ENCODE assay signal across 8 cellular contexts in the genomic region with DNA sequence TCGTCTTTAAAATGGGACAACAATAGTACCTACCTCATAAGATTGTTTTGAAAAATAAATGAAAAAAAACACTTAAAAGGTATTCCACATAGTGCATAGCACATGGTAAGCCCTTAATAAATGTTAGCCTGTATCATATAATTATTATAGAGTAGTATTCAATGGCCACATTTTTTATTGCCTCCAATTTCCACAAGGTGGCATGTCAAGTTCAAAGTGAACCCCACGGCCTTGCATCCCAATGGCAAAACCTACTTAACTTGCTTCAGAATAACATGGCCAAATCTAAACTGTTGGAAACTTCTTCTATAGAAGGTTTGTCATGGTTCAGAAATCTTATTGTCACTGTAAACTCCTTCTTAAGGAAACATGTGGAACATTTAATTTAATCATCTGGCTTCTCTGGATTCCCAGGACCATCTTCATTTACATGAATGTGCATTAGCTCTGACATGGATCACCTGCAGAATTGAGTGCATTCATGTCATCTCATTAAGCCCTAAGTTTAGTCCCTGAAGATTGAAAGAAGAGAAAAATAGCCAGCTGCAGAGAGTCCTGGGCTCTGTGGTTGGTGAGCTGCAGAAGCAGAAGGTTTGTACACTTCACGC.
DNase-seq lines count a peak whose midpoint lies in the region; ATAC-seq and TF ChIP-seq lines count a peak whose summit lies in the region.

No MANE protein-coding gene starts in this region.

- H3K27me3 ChIP-seq in SU-DHL-6 (ENCODE audit: low read length) (no peaks in the 10 kb centered on the region), psoas muscle (ENCODE audit: insufficient read depth in 3 of 3, low read length in 2 of 3) (no peaks in the 10 kb centered on the region)

- H3K27ac ChIP-seq in SU-DHL-6 (ENCODE audit: low read depth, low read length) (no peak overlapping the region), psoas muscle (no peak overlapping the region)

- H3K27me3 Mint-ChIP-seq in activated CD4-positive, alpha-beta memory T cell treated with anti-CD3 and anti-CD28 coated beads for 36 hours: no peaks in the 10 kb centered on the region
- H3K27me3 Mint-ChIP-seq in activated CD4-positive, alpha-beta memory T cell treated with anti-CD3 and anti-CD28 coated beads, Interleukin-2, amount 10 ng/mL, durations not matched to agents 7 days and 5 days: peaks cover 8% of the 10 kb centered on the region

- H3F3A ChIP-seq in SU-DHL-6 (ENCODE audit: insufficient read depth): no peaks in the 10 kb centered on the region

- H3K4me2 ChIP-seq in SU-DHL-6 (ENCODE audit: low read depth, low read length, poor library complexity, severe bottlenecking): no peak overlapping the region

- ATAC-seq in HG03432 (IDR thresholded peaks at IDR 0.05; ENCODE audit: unreplicated experiment) (peak; percentile 27), psoas muscle (peak in 3 of 4 donors; percentile 49 to 79 (median 60)), GM18505 (IDR thresholded peaks at IDR 0.05; ENCODE audit: unreplicated experiment) (no peak)

- H3K36me3 ChIP-seq in SU-DHL-6 (ENCODE audit: low read length): no peaks in the 10 kb centered on the region
- no peaks in the 10 kb centered on the region for H3K36me3 ChIP-seq in psoas muscle (ENCODE audit: insufficient read depth in 1 of 2, low read depth in 1 of 2)

- no peak overlapping the region for H2AFZ ChIP-seq in SU-DHL-6 (ENCODE audit: low read depth, low read length, severe bottlenecking)

- intact Hi-C loops in activated CD4-positive, alpha-beta memory T cell treated with anti-CD3 and anti-CD28 coated beads for 36 hours (cut with micrococcal nuclease): loop anchor here (1.0 to 5.0 kb wide), 4 partner anchors 44 to 654 kb away; a partner anchor contains a TSS
- intact Hi-C loops in psoas muscle (cut with DNase I): loop anchor here (2.0 to 5.0 kb wide), 2 partner anchors 250 kb away; no protein-coding TSS in a partner anchor

- H3K9me3 Mint-ChIP-seq in activated CD4-positive, alpha-beta memory T cell treated with anti-CD3 and anti-CD28 coated beads for 36 hours: no peaks in the 10 kb centered on the region
- H3K9me3 Mint-ChIP-seq in activated CD4-positive, alpha-beta memory T cell treated with anti-CD3 and anti-CD28 coated beads, Interleukin-2, amount 10 ng/mL, durations not matched to agents 7 days and 5 days: no peaks in the 10 kb centered on the region

- peak; percentile 15 for DNase-seq in activated CD4-positive, alpha-beta memory T cell treated with anti-CD3 and anti-CD28 coated beads for 36 hours
- no peak for DNase-seq in activated CD4-positive, alpha-beta memory T cell treated with anti-CD3 and anti-CD28 coated beads, Interleukin-2, amount 10 ng/mL, durations not matched to agents 7 days and 5 days
- DNase-seq in foreskin fibroblast (peak; percentile 41 to 77), psoas muscle (no peak), NCI-H524 treated with DMSO at 0.1 percent for 48 hours (lab: John Stamatoyannopoulos, UW) (no peak)

- no peak overlapping the region for H3K27ac Mint-ChIP-seq in activated CD4-positive, alpha-beta memory T cell treated with anti-CD3 and anti-CD28 coated beads for 36 hours
- H3K27ac Mint-ChIP-seq in activated CD4-positive, alpha-beta memory T cell treated with anti-CD3 and anti-CD28 coated beads, Interleukin-2, amount 10 ng/mL, durations not matched to agents 7 days and 5 days: no peak overlapping the region

- 68 to 75% (median 73%) methylated on average over 3 of the region's 3 CpGs for WGBS in psoas muscle, 3 donors

- TF ChIP-seq CTCF in SU-DHL-6 (IDR thresholded peaks at IDR 0.05; ENCODE audit: insufficient read depth, low read length, poor library complexity, severe bottlenecking): peak; percentile 21
- TF ChIP-seq CTCF in foreskin fibroblast (IDR thresholded peaks at IDR 0.05; ENCODE audit: low read depth, low read length): peak; percentile 47
- peak; percentile 60 for TF ChIP-seq CTCF in psoas muscle (IDR thresholded peaks at IDR 0.05)

- peaks cover 23% of the 10 kb centered on the region for H3K4me1 Mint-ChIP-seq in activated CD4-positive, alpha-beta memory T cell treated with anti-CD3 and anti-CD28 coated beads for 36 hours (ENCODE audit: low read depth)
- peaks cover 26% of the 10 kb centered on the region for H3K4me1 Mint-ChIP-seq in activated CD4-positive, alpha-beta memory T cell treated with anti-CD3 and anti-CD28 coated beads, Interleukin-2, amount 10 ng/mL, durations not matched to agents 7 days and 5 days

- no peak overlapping the region for H3K9ac ChIP-seq in SU-DHL-6 (ENCODE audit: low read length)

- H3K4me3 Mint-ChIP-seq in activated CD4-positive, alpha-beta memory T cell treated with anti-CD3 and anti-CD28 coated beads for 36 hours: no peak overlapping the region
- H3K4me3 Mint-ChIP-seq in activated CD4-positive, alpha-beta memory T cell treated with anti-CD3 and anti-CD28 coated beads, Interleukin-2, amount 10 ng/mL, durations not matched to agents 7 days and 5 days: no peak overlapping the region

- H3K4me3 ChIP-seq in SU-DHL-6 (ENCODE audit: insufficient read depth, low read length, poor library complexity, severe bottlenecking) (no peak overlapping the region), foreskin fibroblast (ENCODE audit: low read depth in 1 of 2, low read length in 2 of 2) (no peak overlapping the region), psoas muscle (no peak overlapping the region)

- no peaks in the 10 kb centered on the region for H3K9me3 ChIP-seq in SU-DHL-6 (ENCODE audit: insufficient read depth, low read length)
- H3K9me3 ChIP-seq in psoas muscle: no peaks in the 10 kb centered on the region

- no peaks in the 10 kb centered on the region for H3K4me1 ChIP-seq in psoas muscle

- POLR2A ChIA-PET in activated CD4-positive, alpha-beta memory T cell treated with anti-CD3 and anti-CD28 coated beads for 36 hours (lab: Charles Lee): no interaction called here
- POLR2A ChIA-PET in activated CD4-positive, alpha-beta memory T cell treated with anti-CD3 and anti-CD28 coated beads, Interleukin-2, amount 10 ng/mL, durations not matched to agents 7 days and 5 days (lab: Charles Lee): no interaction called here

- no peaks in the 10 kb centered on the region for H3K9me2 ChIP-seq in SU-DHL-6 (replicated peaks; ENCODE audit: insufficient read depth, low read length)

- no peak for TF ChIP-seq POLR2A in GM18505 (IDR thresholded peaks at IDR 0.05; ENCODE audit: borderline replicate concordance, extremely low read depth, insufficient read depth, insufficient read length)

- no peaks in the 10 kb centered on the region for H3K79me2 ChIP-seq in SU-DHL-6 (ENCODE audit: insufficient read depth, low read length)

- CTCF ChIA-PET in activated CD4-positive, alpha-beta memory T cell treated with anti-CD3 and anti-CD28 coated beads for 36 hours (lab: Charles Lee): interaction anchor here (0.9 to 3.0 kb wide), 5 partner anchors 32 to 296 kb away, joined by 3 to 23 read pairs (median 6); no protein-coding TSS in a partner anchor
- CTCF ChIA-PET in activated CD4-positive, alpha-beta memory T cell treated with anti-CD3 and anti-CD28 coated beads, Interleukin-2, amount 10 ng/mL, durations not matched to agents 7 days and 5 days (lab: Charles Lee): interaction anchor here (0.7 to 4.4 kb wide), 7 partner anchors 14 to 282 kb away, joined by 3 to 20 read pairs (median 3); no protein-coding TSS in a partner anchor

- H4K20me1 ChIP-seq in SU-DHL-6 (ENCODE audit: low read depth, low read length): no peaks in the 10 kb centered on the region

- no peaks in the 10 kb centered on the region for H3K36me3 Mint-ChIP-seq in activated CD4-positive, alpha-beta memory T cell treated with anti-CD3 and anti-CD28 coated beads for 36 hours
- no peaks in the 10 kb centered on the region for H3K36me3 Mint-ChIP-seq in activated CD4-positive, alpha-beta memory T cell treated with anti-CD3 and anti-CD28 coated beads, Interleukin-2, amount 10 ng/mL, durations not matched to agents 7 days and 5 days (ENCODE audit: low read depth)

Comparison
In these comparisons a context has a peak if more than half of its experiments do, and no peak if none do; other contexts are left out.
1. DNase-seq: peak in activated CD4-positive, alpha-beta memory T cell treated with anti-CD3 and anti-CD28 coated beads for 36 hours (single experiment) and foreskin fibroblast (2 of 2); none in activated CD4-positive, alpha-beta memory T cell treated with anti-CD3 and anti-CD28 coated beads, Interleukin-2, amount 10 ng/mL, durations not matched to agents 7 days and 5 days (single experiment), psoas muscle (0 of 2) and NCI-H524 treated with DMSO at 0.1 percent for 48 hours (single experiment).
2. Peak in every context shown above with its lines, with median percentiles within 50 percentile points of each other: CTCF ChIP-seq.